In genomic region chr1:6599991-6600390, GRCh38 we compare ENCODE assay signal across 8 cellular contexts. TPM values are rescaled to one million over a fixed set of nuclear protein-coding genes. Genes with fewer than 3 reads are reported as not detected.
DNase-seq lines count a peak whose midpoint lies in the region; ATAC-seq, FAIRE-seq and TF ChIP-seq lines count a peak whose summit lies in the region.
"Not testable (repeated sequence)": the region's sequence is repeated elsewhere in the genome, so short reads cannot be mapped to it uniquely, and the experiment has no call there.

No MANE protein-coding gene starts in this region.

- peak overlapping the region; percentile 93 to 99 (median 98) for H3K4me3 Mint-ChIP-seq in CD4-positive, alpha-beta memory T cell
- peak overlapping the region; percentile 95 for H3K4me3 Mint-ChIP-seq in activated CD4-positive, alpha-beta T cell treated with anti-CD3 and anti-CD28 coated beads, Interleukin-2, amount 10 ng/mL, durations not matched to agents 24 days and 14 days

- POLR2A ChIA-PET in CD4-positive, alpha-beta memory T cell (lab: Charles Lee; ENCODE audit: partially characterized antibody) = interaction anchor here (0.7 to 8.5 kb wide), 14 partner anchors 7 to 607 kb away, joined by 3 to 273 read pairs (median 24); partner anchors contain the start of genes NOL9, PHF13, TAS1R1 and THAP3
- POLR2A ChIA-PET in GM12878 (lab: Charles Lee) = interaction anchor here (1.0 to 4.0 kb wide), 4 partner anchors 12 to 46 kb away, joined by 3 to 22 read pairs (median 3); partner anchors contain the start of genes NOL9 and ZBTB48

- H3K27me3 Mint-ChIP-seq in CD4-positive, alpha-beta memory T cell; activated CD4-positive, alpha-beta T cell treated with anti-CD3 and anti-CD28 coated beads, Interleukin-2, amount 10 ng/mL, durations not matched to agents 24 days and 14 days: not testable (repeated sequence)

- not testable (repeated sequence) for FAIRE-seq in GM12878 (lab: Jason Lieb, UNC); pancreas (lab: Jason Lieb, UNC)

- not testable (repeated sequence) for H3K27me3 ChIP-seq in CD4-positive, alpha-beta memory T cell (ENCODE audit: insufficient read depth, low read length); GM12878 (replicated peaks in 1 of 2; ENCODE audit: control insufficient read depth in 2 of 2, insufficient read depth in 2 of 2, low read length in 1 of 2); esophagus (ENCODE audit: control insufficient read depth in 1 of 2, insufficient read depth in 2 of 2, low read length in 2 of 2); liver (ENCODE audit: control insufficient read depth in 4 of 4, insufficient read depth in 4 of 4, low read length in 3 of 4); pancreas; thyroid gland

- SMC1A ChIA-PET in GM12878 (lab: Charles Lee; ENCODE audit: uncharacterized antibody, unreplicated experiment) = interaction anchor here (0.7 to 2.1 kb wide), 8 partner anchors 9 to 38 kb away, joined by 3 to 16 read pairs (median 3); partner anchors contain the start of gene ZBTB48

- H4K20me1 ChIP-seq in GM12878 (ENCODE audit: control insufficient read depth, insufficient read depth) = not testable (repeated sequence)

- H3K4me1 Mint-ChIP-seq in CD4-positive, alpha-beta memory T cell = peaks cover 14 to 71% (median 50%) of the 10 kb centered on the region in 4 donors
- H3K4me1 Mint-ChIP-seq in activated CD4-positive, alpha-beta T cell treated with anti-CD3 and anti-CD28 coated beads, Interleukin-2, amount 10 ng/mL, durations not matched to agents 24 days and 14 days = peaks cover 30% of the 10 kb centered on the region

- not testable (repeated sequence) for H2AFZ ChIP-seq in GM12878 (ENCODE audit: control insufficient read depth, low read depth, low read length)

- not testable (repeated sequence) for TF ChIP-seq RAD21 in GM12878 (IDR thresholded peaks at IDR 0.05; ENCODE audit: insufficient read depth, low read depth, low read length); liver (IDR thresholded peaks at IDR 0.05)

- TF ChIP-seq POLR2A in GM12878 (IDR thresholded peaks at IDR 0.05; ENCODE audit: low read depth, low read length); thyroid gland (IDR thresholded peaks at IDR 0.05): not testable (repeated sequence)

- RAD21 ChIA-PET in GM12878 (lab: Charles Lee; ENCODE audit: unreplicated experiment) = interaction anchor here (0.8 to 3.9 kb wide), 4 partner anchors 19 to 45 kb away, joined by 3 to 38 read pairs (median 3); partner anchors contain the start of genes NOL9, TAS1R1 and ZBTB48

- CTCF ChIA-PET in CD4-positive, alpha-beta memory T cell (lab: Charles Lee; ENCODE audit: partially characterized antibody) = interaction anchor here (0.8 to 3.8 kb wide), 13 partner anchors 11 to 113 kb away, joined by 3 to 24 read pairs (median 6); partner anchors contain the start of genes NOL9, TAS1R1, THAP3 and ZBTB48
- CTCF ChIA-PET in GM12878 (lab: Yijun Ruan, JAX) = interaction anchor here (0.8 to 5.4 kb wide), 5 partner anchors 12 to 109 kb away, joined by 3 to 39 read pairs (median 4); partner anchors contain the start of genes NOL9, TAS1R1 and ZBTB48

- DNase-seq in CD4-positive, alpha-beta memory T cell; LNCaP clone FGC (ENCODE audit: low read depth); activated CD4-positive, alpha-beta T cell treated with anti-CD3 and anti-CD28 coated beads, Interleukin-2, amount 10 ng/mL, durations not matched to agents 24 days and 14 days; GM12878 (ENCODE audit: low read depth, low spot score); pancreas; thyroid gland: not testable (repeated sequence)

- BruUV-seq in GM12878 (replicated peaks; lab: Mats Ljungman, UMichigan) = not testable (repeated sequence)

- not testable (repeated sequence) for TF ChIP-seq CTCF in LNCaP clone FGC (IDR thresholded peaks at IDR 0.05; ENCODE audit: control insufficient read depth, extremely low read depth, insufficient read depth); GM12878 (IDR thresholded peaks at IDR 0.05 in 2 of 3, conservative IDR thresholded peaks at IDR 0.05 in 1 of 3; ENCODE audit: control insufficient read depth in 2 of 3, extremely low read depth in 1 of 3, insufficient read depth in 1 of 3, low read depth in 3 of 3, low read length in 3 of 3); liver (IDR thresholded peaks at IDR 0.05; ENCODE audit: low read depth, low read length, missing input control); pancreas (IDR thresholded peaks at IDR 0.05); thyroid gland (IDR thresholded peaks at IDR 0.05)

- H3K79me2 ChIP-seq in GM12878 (ENCODE audit: control insufficient read depth, insufficient read depth, low read length) = peaks cover 36% of the 10 kb centered on the region

- not testable (repeated sequence) for H3K9me3 ChIP-seq in CD4-positive, alpha-beta memory T cell (ENCODE audit: control insufficient read depth in 1 of 2, low read length in 2 of 2); GM12878 (replicated peaks; ENCODE audit: control insufficient read depth, insufficient read depth, low read length); esophagus (ENCODE audit: control insufficient read depth in 2 of 2, insufficient read depth in 1 of 2, low read depth in 1 of 2, low read length in 1 of 2); liver (ENCODE audit: control insufficient read depth in 4 of 4, low read length in 3 of 4); pancreas; thyroid gland

- peak overlapping the region; percentile 88 to 98 (median 96) for H3K27ac Mint-ChIP-seq in CD4-positive, alpha-beta memory T cell
- H3K27ac Mint-ChIP-seq in activated CD4-positive, alpha-beta T cell treated with anti-CD3 and anti-CD28 coated beads, Interleukin-2, amount 10 ng/mL, durations not matched to agents 24 days and 14 days = peak overlapping the region; percentile 89

- H3K36me3 ChIP-seq in CD4-positive, alpha-beta memory T cell (ENCODE audit: insufficient read depth, low read length) = peaks cover 37% of the 10 kb centered on the region
- H3K36me3 ChIP-seq in GM12878 (ENCODE audit: control insufficient read depth in 2 of 2, insufficient read depth in 2 of 2, low read length in 1 of 2) (peaks cover 7 to 11% of the 10 kb centered on the region in 2 experiments), esophagus (ENCODE audit: control insufficient read depth in 2 of 2, insufficient read depth in 2 of 2, low read length in 1 of 2) (peaks cover 12 to 37% of the 10 kb centered on the region in 2 donors), liver (ENCODE audit: control insufficient read depth in 4 of 4, insufficient read depth in 3 of 4, low read depth in 1 of 4, low read length in 3 of 4) (peaks cover 11 to 21% (median 13%) of the 10 kb centered on the region in 4 donors), pancreas (peaks cover 0 to 37% (median 19%) of the 10 kb centered on the region in 3 donors), thyroid gland (peaks cover 21 to 37% of the 10 kb centered on the region in 2 donors)

- in situ Hi-C loops in GM12878 (cut with MboI) = not testable (repeated sequence)

- H3K9ac ChIP-seq in GM12878 (ENCODE audit: control insufficient read depth, insufficient read depth, low read length) (peak overlapping the region; percentile 84), liver (ENCODE audit: low read depth in 1 of 2, low read length in 2 of 2) (peak overlapping the region; percentile 61 to 84)

- peak overlapping the region; percentile 100 for H3K4me2 ChIP-seq in GM12878 (ENCODE audit: control insufficient read depth, insufficient read depth)

- not testable (repeated sequence) for TF ChIP-seq EP300 in GM12878 (IDR thresholded peaks at IDR 0.05; ENCODE audit: borderline replicate concordance in 1 of 2, control insufficient read depth in 1 of 2, low read depth in 2 of 2, low read length in 2 of 2)

- 66% methylated on average over 8 of the region's 8 CpGs for WGBS in GM12878 (ENCODE audit: insufficient coverage, insufficient replicate concordance, low lambda C conversion rate, missing lambda C conversion rate)
- 30 to 36% methylated on average over 8 of the region's 8 CpGs for WGBS in esophagus, 2 donors
- 51% methylated on average over 8 of the region's 8 CpGs for WGBS in liver
- WGBS in pancreas, 2 donors = 37 to 41% methylated on average over 8 of the region's 8 CpGs
- WGBS in thyroid gland, 2 donors = 80 to 91% methylated on average over 8 of the region's 8 CpGs

- peaks cover 25 to 51% of the 10 kb centered on the region in 2 donors for H3K36me3 Mint-ChIP-seq in CD4-positive, alpha-beta memory T cell
- H3K36me3 Mint-ChIP-seq in activated CD4-positive, alpha-beta T cell treated with anti-CD3 and anti-CD28 coated beads, Interleukin-2, amount 10 ng/mL, durations not matched to agents 24 days and 14 days (ENCODE audit: low read depth) = peaks cover 43% of the 10 kb centered on the region

- H3K9me3 Mint-ChIP-seq in CD4-positive, alpha-beta memory T cell; activated CD4-positive, alpha-beta T cell treated with anti-CD3 and anti-CD28 coated beads, Interleukin-2, amount 10 ng/mL, durations not matched to agents 24 days and 14 days: not testable (repeated sequence)

- not testable (repeated sequence) for ATAC-seq in GM12878, pancreas

- intact Hi-C loops in CD4-positive, alpha-beta memory T cell (cut with micrococcal nuclease); GM12878 (cut with micrococcal nuclease; ENCODE audit: unreplicated experiment): not testable (repeated sequence)
- intact Hi-C loops in activated CD4-positive, alpha-beta T cell treated with anti-CD3 and anti-CD28 coated beads, Interleukin-2, amount 10 ng/mL, durations not matched to agents 24 days and 14 days (cut with micrococcal nuclease) = loop anchor here (5.0 kb wide), 1 partner anchor 393 kb away; the partner anchor contains the start of gene RNF207
- intact Hi-C loops in pancreas (cut with DNase I) = loop anchor here in 1 of 3 donors (10.0 kb wide), 1 partner anchor 65 kb away; no protein-coding TSS in a partner anchor
- intact Hi-C loops in thyroid gland (cut with DNase I) = loop anchor here (2.0 kb wide), 1 partner anchor 15 kb away; no protein-coding TSS in a partner anchor

- peak overlapping the region; percentile 88 for H3K27ac ChIP-seq in CD4-positive, alpha-beta memory T cell (ENCODE audit: low read depth, low read length)
- peak overlapping the region; percentile 73 for H3K27ac ChIP-seq in GM12878 (ENCODE audit: control insufficient read depth, insufficient read depth)
- peak overlapping the region; percentile 97 to 99 for H3K27ac ChIP-seq in esophagus (ENCODE audit: low read depth in 2 of 2, low read length in 1 of 2)
- H3K27ac ChIP-seq in liver (ENCODE audit: low read depth in 1 of 2, low read length in 2 of 2) = peak overlapping the region; percentile 82 to 98
- peak overlapping the region in 2 of 4 donors; percentile 94 to 98 for H3K27ac ChIP-seq in pancreas
- H3K27ac ChIP-seq in thyroid gland = peak overlapping the region; percentile 98 to 99 (median 99)

- peaks cover 61% of the 10 kb centered on the region for H3K4me1 ChIP-seq in CD4-positive, alpha-beta memory T cell (ENCODE audit: insufficient read depth, low read length)
- H3K4me1 ChIP-seq in GM12878 (ENCODE audit: control insufficient read depth, insufficient read depth, low read length) (peaks cover 13% of the 10 kb centered on the region), esophagus (ENCODE audit: control insufficient read depth in 2 of 2, insufficient read depth in 2 of 2, low read length in 1 of 2) (peaks cover 12 to 28% of the 10 kb centered on the region in 2 donors), liver (ENCODE audit: control insufficient read depth in 4 of 4, insufficient read depth in 4 of 4, low read length in 3 of 4) (peaks cover 11 to 58% (median 41%) of the 10 kb centered on the region in 4 donors), pancreas (peaks cover 8 to 45% (median 8%) of the 10 kb centered on the region in 3 donors), thyroid gland (peaks cover 32 to 56% of the 10 kb centered on the region in 2 donors)

- peak overlapping the region; percentile 87 to 92 for H3K4me3 ChIP-seq in CD4-positive, alpha-beta memory T cell (ENCODE audit: low read length in 2 of 2)
- peak overlapping the region; percentile 95 for H3K4me3 ChIP-seq in LNCaP clone FGC (ENCODE audit: low read depth, low read length)
- H3K4me3 ChIP-seq in GM12878 = peak overlapping the region; percentile 94
- H3K4me3 ChIP-seq in esophagus (ENCODE audit: low read depth in 1 of 2, low read length in 2 of 2) = peak overlapping the region; percentile 98
- H3K4me3 ChIP-seq in liver (ENCODE audit: low read depth in 1 of 3, low read length in 3 of 3) = peak overlapping the region in 2 of 3 donors; percentile 73 to 82
- H3K4me3 ChIP-seq in pancreas = peak overlapping the region; percentile 63 to 95 (median 88)
- H3K4me3 ChIP-seq in thyroid gland (replicated peaks in 1 of 3) = peak overlapping the region in 1 of 3 donors; percentile 92

RNA-seq across cellular contexts. Expression of gene KLHL21, which starts 2.7 kb away (rescaled TPM):
- total RNA-seq in CD4-positive, alpha-beta memory T cell = 10 to 100 TPM; 80.6 to 85.2 TPM
- polyA plus RNA-seq in CD4-positive, alpha-beta memory T cell = 10 to 100 TPM; 18.3 to 32.5 TPM
- total RNA-seq in activated CD4-positive, alpha-beta T cell treated with anti-CD3 and anti-CD28 coated beads, Interleukin-2, amount 10 ng/mL, durations not matched to agents 24 days and 14 days = 26.1 and 26.8 TPM in 2 replicates
- total RNA-seq in GM12878 (2013; cell fraction: nucleolus; rRNA removed) = 16.3 and 18.5 TPM in 2 replicates
- 7.9 and 10.1 TPM in 2 replicates for total RNA-seq in GM12878 (2014; rRNA removed)
- total RNA-seq in GM12878 (2014; rRNA removed; fragmentation: Illumina TruSeq; extraction: Trizol) = 3.5 and 3.9 TPM in 2 replicates
- 11.0 and 12.2 TPM in 2 replicates for total RNA-seq in GM12878 (2021)
- polyA plus RNA-seq in GM12878 (2011; ENCODE audit: low read depth) = 4.6 TPM
- polyA plus RNA-seq in GM12878 (2011; rRNA removed) = 1.9 and 2.5 TPM in 2 replicates
- 4.4 and 4.5 TPM in 2 replicates for polyA plus RNA-seq in GM12878 (2011; cell fraction: cytosol; rRNA removed)
- 9.7 and 11.7 TPM in 2 replicates for polyA plus RNA-seq in GM12878 (2011; cell fraction: nucleus; rRNA removed)
- 10.8 and 15.1 TPM in 2 replicates for polyA plus RNA-seq in GM12878 (2012)
- polyA plus RNA-seq in GM12878 (2014; fragmentation: Illumina TruSeq; extraction: Trizol) = 1.5 and 4.2 TPM in 2 replicates
- polyA plus RNA-seq in GM12878 (2014; fragmentation: Nextera tagmentation; extraction: Ambion mirVana) = 1 to 10 TPM in 1 of 2 experiments, under 1 TPM in 1; 0.76 to 1.2 TPM
- polyA plus RNA-seq in GM12878 (2014; rRNA removed) = 6.3 and 7.3 TPM in 2 replicates
- 1 to 10 TPM; 7.7 to 9.2 TPM for polyA plus RNA-seq in GM12878 (2016; fragmentation: Nextera tagmentation; extraction: Ambion mirVana)
- polyA minus RNA-seq in GM12878 (2011; rRNA and poly(A)+ RNA removed) = 6.1 and 12.7 TPM in 2 replicates
- 5.2 and 9.1 TPM in 2 replicates for polyA minus RNA-seq in GM12878 (2011; cell fraction: cytosol; rRNA and poly(A)+ RNA removed)
- polyA minus RNA-seq in GM12878 (2011; cell fraction: nucleus; rRNA and poly(A)+ RNA removed) = 5.9 and 8.9 TPM in 2 replicates
- 10 to 100 TPM; 20.5 to 22.3 TPM for polyA plus RNA-seq in esophagus
- 10 to 100 TPM; 20.8 to 30.4 TPM for total RNA-seq in liver
- 10 to 100 TPM in 1 of 2 donors, 1 to 10 TPM in 1; 8.7 to 12.4 TPM for polyA plus RNA-seq in liver
- total RNA-seq in pancreas = 10 to 100 TPM; 10.8 to 31.3 (median 18.4) TPM
- 10 to 100 TPM; 11.3 to 13.7 TPM for polyA plus RNA-seq in pancreas
- total RNA-seq in thyroid gland = 10 to 100 TPM; 34.9 to 68.4 (median 44.6) TPM

RNA-seq across cellular contexts. Expression of gene PHF13, which starts 13.5 kb away (rescaled TPM):
- 10 to 100 TPM; 13.1 to 14.7 TPM for total RNA-seq in CD4-positive, alpha-beta memory T cell
- 1 to 10 TPM; 2.1 to 6.9 TPM for polyA plus RNA-seq in CD4-positive, alpha-beta memory T cell
- total RNA-seq in activated CD4-positive, alpha-beta T cell treated with anti-CD3 and anti-CD28 coated beads, Interleukin-2, amount 10 ng/mL, durations not matched to agents 24 days and 14 days = 19.1 and 20.1 TPM in 2 replicates
- total RNA-seq in GM12878 (2013; cell fraction: nucleolus; rRNA removed) = 8.1 and 8.4 TPM in 2 replicates
- total RNA-seq in GM12878 (2014; rRNA removed) = 5.1 and 5.7 TPM in 2 replicates
- total RNA-seq in GM12878 (2014; rRNA removed; fragmentation: Illumina TruSeq; extraction: Trizol) = 4.4 and 4.6 TPM in 2 replicates
- total RNA-seq in GM12878 (2021) = 15.4 and 15.6 TPM in 2 replicates
- polyA plus RNA-seq in GM12878 (2011; ENCODE audit: low read depth) = 9.0 TPM
- polyA plus RNA-seq in GM12878 (2011; rRNA removed) = 4.9 and 5.1 TPM in 2 replicates
- 4.1 and 5.2 TPM in 2 replicates for polyA plus RNA-seq in GM12878 (2011; cell fraction: cytosol; rRNA removed)
- 13.9 and 15.6 TPM in 2 replicates for polyA plus RNA-seq in GM12878 (2011; cell fraction: nucleus; rRNA removed)
- 14.2 and 16.0 TPM in 2 replicates for polyA plus RNA-seq in GM12878 (2012)
- polyA plus RNA-seq in GM12878 (2014; fragmentation: Illumina TruSeq; extraction: Trizol) = 6.1 and 8.2 TPM in 2 replicates
- 1 to 10 TPM in 1 of 2 experiments, under 1 TPM in 1; 0.87 to 1.9 TPM for polyA plus RNA-seq in GM12878 (2014; fragmentation: Nextera tagmentation; extraction: Ambion mirVana)
- polyA plus RNA-seq in GM12878 (2014; rRNA removed) = 6.4 and 8.2 TPM in 2 replicates
- 1 to 10 TPM; 4.8 to 5.2 TPM for polyA plus RNA-seq in GM12878 (2016; fragmentation: Nextera tagmentation; extraction: Ambion mirVana)
- polyA minus RNA-seq in GM12878 (2011; rRNA and poly(A)+ RNA removed) = 4.2 and 6.0 TPM in 2 replicates
- polyA minus RNA-seq in GM12878 (2011; cell fraction: cytosol; rRNA and poly(A)+ RNA removed) = 3.0 and 3.1 TPM in 2 replicates
- polyA minus RNA-seq in GM12878 (2011; cell fraction: nucleus; rRNA and poly(A)+ RNA removed) = 1.7 and 3.3 TPM in 2 replicates
- 1 to 10 TPM; 8.4 to 9.0 TPM for polyA plus RNA-seq in esophagus
- total RNA-seq in liver = 1 to 10 TPM; 4.1 to 8.7 TPM
- 1 to 10 TPM; 1.4 to 3.5 TPM for polyA plus RNA-seq in liver
- total RNA-seq in pancreas = 1 to 10 TPM; 4.0 to 8.3 (median 4.7) TPM
- 1 to 10 TPM; 4.5 to 8.0 TPM for polyA plus RNA-seq in pancreas
- total RNA-seq in thyroid gland = 10 to 100 TPM in 1 of 4 donors, 1 to 10 TPM in 3; 7.8 to 14.1 (median 9.5) TPM

RNA-seq across cellular contexts. Expression of gene ZBTB48, which starts 20.2 kb away (rescaled TPM):
- 10 to 100 TPM; 62.6 to 70.7 TPM for total RNA-seq in CD4-positive, alpha-beta memory T cell
- polyA plus RNA-seq in CD4-positive, alpha-beta memory T cell = 10 to 100 TPM; 18.4 to 23.9 TPM
- 32.9 and 37.8 TPM in 2 replicates for total RNA-seq in activated CD4-positive, alpha-beta T cell treated with anti-CD3 and anti-CD28 coated beads, Interleukin-2, amount 10 ng/mL, durations not matched to agents 24 days and 14 days
- 40.4 and 45.4 TPM in 2 replicates for total RNA-seq in GM12878 (2013; cell fraction: nucleolus; rRNA removed)
- total RNA-seq in GM12878 (2014; rRNA removed) (13.6 and 16.3 TPM in 2 replicates), GM12878 (2014; rRNA removed; fragmentation: Illumina TruSeq; extraction: Trizol) (14.5 and 18.8 TPM in 2 replicates), GM12878 (2021) (23.6 and 27.8 TPM in 2 replicates), liver (10 to 100 TPM in 1 of 2 donors, 1 to 10 TPM in 1; 8.3 to 18.1 TPM), pancreas (10 to 100 TPM; 15.2 to 25.1 (median 16.9) TPM), thyroid gland (10 to 100 TPM; 22.7 to 33.8 (median 29.4) TPM)
- 8.7 TPM for polyA plus RNA-seq in GM12878 (2011; ENCODE audit: low read depth)
- polyA plus RNA-seq in GM12878 (2011; rRNA removed) (10.8 and 17.2 TPM in 2 replicates), GM12878 (2014; fragmentation: Illumina TruSeq; extraction: Trizol) (7.6 and 9.9 TPM in 2 replicates), GM12878 (2014; fragmentation: Nextera tagmentation; extraction: Ambion mirVana) (1 to 10 TPM in 1 of 2 experiments, under 1 TPM in 1; 1.00 to 3.3 TPM), GM12878 (2014; rRNA removed) (25.3 and 26.3 TPM in 2 replicates), GM12878 (2016; fragmentation: Nextera tagmentation; extraction: Ambion mirVana) (10 to 100 TPM; 16.3 to 18.7 TPM), esophagus (10 to 100 TPM; 16.2 to 42.7 TPM), liver (10 to 100 TPM in 1 of 2 donors, 1 to 10 TPM in 1; 9.4 to 16.8 TPM), pancreas (100 to 1,000 TPM; 118 to 143 TPM)
- polyA plus RNA-seq in GM12878 (2011; cell fraction: cytosol; rRNA removed) = 19.4 and 33.6 TPM in 2 replicates
- 68.9 and 75.7 TPM in 2 replicates for polyA plus RNA-seq in GM12878 (2011; cell fraction: nucleus; rRNA removed)
- 21.0 and 24.5 TPM in 2 replicates for polyA plus RNA-seq in GM12878 (2012)
- polyA minus RNA-seq in GM12878 (2011; rRNA and poly(A)+ RNA removed) = 11.6 and 23.8 TPM in 2 replicates
- polyA minus RNA-seq in GM12878 (2011; cell fraction: cytosol; rRNA and poly(A)+ RNA removed) = 8.4 and 10.8 TPM in 2 replicates
- polyA minus RNA-seq in GM12878 (2011; cell fraction: nucleus; rRNA and poly(A)+ RNA removed) = 20.1 and 31.1 TPM in 2 replicates

RNA-seq across cellular contexts. Expression of gene THAP3, which starts 24.7 kb away (rescaled TPM):
- 10 to 100 TPM; 29.5 to 34.5 TPM for total RNA-seq in CD4-positive, alpha-beta memory T cell
- 10 to 100 TPM; 13.5 to 18.7 TPM for polyA plus RNA-seq in CD4-positive, alpha-beta memory T cell
- 19.5 and 24.6 TPM in 2 replicates for total RNA-seq in activated CD4-positive, alpha-beta T cell treated with anti-CD3 and anti-CD28 coated beads, Interleukin-2, amount 10 ng/mL, durations not matched to agents 24 days and 14 days
- total RNA-seq in GM12878 (2013; cell fraction: nucleolus; rRNA removed) = 27.0 and 29.5 TPM in 2 replicates
- total RNA-seq in GM12878 (2014; rRNA removed) = 19.5 and 21.5 TPM in 2 replicates
- total RNA-seq in GM12878 (2014; rRNA removed; fragmentation: Illumina TruSeq; extraction: Trizol) = 9.7 TPM in 2 replicates
- total RNA-seq in GM12878 (2021) = 12.0 TPM in 2 replicates
- polyA plus RNA-seq in GM12878 (2011; ENCODE audit: low read depth) = 5.1 TPM
- polyA plus RNA-seq in GM12878 (2011; rRNA removed) = 6.6 and 11.8 TPM in 2 replicates
- polyA plus RNA-seq in GM12878 (2011; cell fraction: cytosol; rRNA removed) = 14.6 and 21.4 TPM in 2 replicates
- 30.1 and 32.8 TPM in 2 replicates for polyA plus RNA-seq in GM12878 (2011; cell fraction: nucleus; rRNA removed)
- polyA plus RNA-seq in GM12878 (2012) = 10.8 and 16.6 TPM in 2 replicates
- 0.54 and 8.3 TPM in 2 replicates for polyA plus RNA-seq in GM12878 (2014; fragmentation: Illumina TruSeq; extraction: Trizol)
- 1 to 10 TPM; 1.5 to 2.8 TPM for polyA plus RNA-seq in GM12878 (2014; fragmentation: Nextera tagmentation; extraction: Ambion mirVana)
- 16.3 and 16.5 TPM in 2 replicates for polyA plus RNA-seq in GM12878 (2014; rRNA removed)
- 10 to 100 TPM; 16.8 to 17.3 TPM for polyA plus RNA-seq in GM12878 (2016; fragmentation: Nextera tagmentation; extraction: Ambion mirVana)
- polyA minus RNA-seq in GM12878 (2011; rRNA and poly(A)+ RNA removed) = 10.4 and 27.9 TPM in 2 replicates
- polyA minus RNA-seq in GM12878 (2011; cell fraction: cytosol; rRNA and poly(A)+ RNA removed) = 6.7 and 8.2 TPM in 2 replicates
- polyA minus RNA-seq in GM12878 (2011; cell fraction: nucleus; rRNA and poly(A)+ RNA removed) = 14.0 and 26.0 TPM in 2 replicates
- polyA plus RNA-seq in esophagus = 10 to 100 TPM; 10.5 to 18.1 TPM
- total RNA-seq in liver = 1 to 10 TPM; 7.2 to 8.7 TPM
- 10 to 100 TPM in 1 of 2 donors, 1 to 10 TPM in 1; 8.4 to 10.2 TPM for polyA plus RNA-seq in liver
- total RNA-seq in pancreas = 10 to 100 TPM in 1 of 6 donors, 1 to 10 TPM in 5; 6.9 to 11.6 (median 8.9) TPM
- 10 to 100 TPM; 21.9 to 28.0 TPM for polyA plus RNA-seq in pancreas
- 10 to 100 TPM; 21.2 to 35.3 (median 30.5) TPM for total RNA-seq in thyroid gland

RNA-seq across cellular contexts. Expression of gene TAS1R1, which starts 44.9 kb away (rescaled TPM):
- total RNA-seq in CD4-positive, alpha-beta memory T cell = not detected
- polyA plus RNA-seq in CD4-positive, alpha-beta memory T cell = not detected
- not detected in 2 replicates for total RNA-seq in activated CD4-positive, alpha-beta T cell treated with anti-CD3 and anti-CD28 coated beads, Interleukin-2, amount 10 ng/mL, durations not matched to agents 24 days and 14 days
- not detected in 2 replicates for total RNA-seq in GM12878 (2013; cell fraction: nucleolus; rRNA removed)
- total RNA-seq in GM12878 (2014; rRNA removed) = not detected in 2 replicates
- not detected in 2 replicates for total RNA-seq in GM12878 (2014; rRNA removed; fragmentation: Illumina TruSeq; extraction: Trizol)
- 0.11 TPM in 1 of 2 replicates, not detected in the other for total RNA-seq in GM12878 (2021)
- polyA plus RNA-seq in GM12878 (2011; ENCODE audit: low read depth) = not detected
- not detected in 2 replicates for polyA plus RNA-seq in GM12878 (2011; rRNA removed)
- 0.03 TPM in 1 of 2 replicates, not detected in the other for polyA plus RNA-seq in GM12878 (2011; cell fraction: cytosol; rRNA removed)
- polyA plus RNA-seq in GM12878 (2011; cell fraction: nucleus; rRNA removed) = 0.04 TPM in 1 of 2 replicates, not detected in the other
- polyA plus RNA-seq in GM12878 (2012) = 0.14 and 0.38 TPM in 2 replicates
- 0.03 TPM in 1 of 2 replicates, not detected in the other for polyA plus RNA-seq in GM12878 (2014; fragmentation: Illumina TruSeq; extraction: Trizol)
- under 1 TPM in 1 of 2 experiments, not detected in 1; 0.04 TPM for polyA plus RNA-seq in GM12878 (2014; fragmentation: Nextera tagmentation; extraction: Ambion mirVana)
- 0.06 and 0.10 TPM in 2 replicates for polyA plus RNA-seq in GM12878 (2014; rRNA removed)
- polyA plus RNA-seq in GM12878 (2016; fragmentation: Nextera tagmentation; extraction: Ambion mirVana) = not detected
- polyA minus RNA-seq in GM12878 (2011; rRNA and poly(A)+ RNA removed) = not detected in 2 replicates
- not detected in 2 replicates for polyA minus RNA-seq in GM12878 (2011; cell fraction: cytosol; rRNA and poly(A)+ RNA removed)
- polyA minus RNA-seq in GM12878 (2011; cell fraction: nucleus; rRNA and poly(A)+ RNA removed) = not detected in 2 replicates
- polyA plus RNA-seq in esophagus = under 1 TPM; 0.02 to 0.04 TPM
- not detected for total RNA-seq in liver
- polyA plus RNA-seq in liver = not detected
- not detected for total RNA-seq in pancreas
- polyA plus RNA-seq in pancreas = not detected
- total RNA-seq in thyroid gland = not detected
